1 cellular context compared by ENCODE assay signal in the genomic region with DNA sequence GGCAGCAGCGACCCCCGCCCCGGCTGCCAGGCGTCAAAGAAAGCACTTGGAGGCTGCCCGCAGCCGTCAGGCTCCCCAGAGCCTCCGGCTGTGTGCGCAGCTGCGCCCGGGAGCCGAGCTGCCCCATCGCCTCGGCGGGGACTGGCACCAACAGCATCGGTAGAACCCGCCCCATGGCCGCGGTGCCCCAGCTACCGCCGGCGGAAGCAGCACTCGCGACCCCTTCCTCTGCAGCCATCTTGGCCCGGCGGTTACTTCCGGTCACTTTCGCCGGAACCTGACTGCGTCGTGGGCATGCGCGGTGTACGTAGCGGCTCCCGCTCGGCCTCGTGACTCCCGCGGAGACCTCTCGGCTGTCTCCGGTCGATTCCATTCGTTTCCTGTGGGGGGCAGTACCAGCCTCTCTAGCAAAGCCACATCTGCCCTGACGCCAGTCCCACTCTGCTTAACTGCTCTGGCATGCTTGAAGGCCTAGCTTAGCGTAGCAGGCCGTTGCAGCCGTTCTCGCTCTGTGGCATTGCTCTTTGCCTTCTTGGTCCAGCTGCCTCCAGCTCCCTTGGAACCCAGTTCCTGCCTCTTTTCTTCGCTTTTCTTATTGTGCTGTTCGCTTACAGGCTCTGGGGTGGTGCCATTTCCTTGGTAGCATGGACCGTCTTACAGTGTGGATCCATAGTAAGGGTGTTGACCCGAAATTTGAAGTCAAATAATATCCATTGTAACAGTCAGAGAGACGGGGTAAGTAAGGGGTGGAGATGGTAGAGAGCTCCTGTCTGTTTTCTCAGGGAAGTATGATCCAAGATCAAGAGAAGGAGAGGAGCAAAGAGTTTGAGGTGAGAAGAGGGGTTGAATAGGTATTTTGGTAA.
A peak's percentile ranks its signal among the peaks of the same experiment; 100 is the strongest.
TF ChIP-seq lines count a peak whose summit lies in the region.

A gene with protein sequence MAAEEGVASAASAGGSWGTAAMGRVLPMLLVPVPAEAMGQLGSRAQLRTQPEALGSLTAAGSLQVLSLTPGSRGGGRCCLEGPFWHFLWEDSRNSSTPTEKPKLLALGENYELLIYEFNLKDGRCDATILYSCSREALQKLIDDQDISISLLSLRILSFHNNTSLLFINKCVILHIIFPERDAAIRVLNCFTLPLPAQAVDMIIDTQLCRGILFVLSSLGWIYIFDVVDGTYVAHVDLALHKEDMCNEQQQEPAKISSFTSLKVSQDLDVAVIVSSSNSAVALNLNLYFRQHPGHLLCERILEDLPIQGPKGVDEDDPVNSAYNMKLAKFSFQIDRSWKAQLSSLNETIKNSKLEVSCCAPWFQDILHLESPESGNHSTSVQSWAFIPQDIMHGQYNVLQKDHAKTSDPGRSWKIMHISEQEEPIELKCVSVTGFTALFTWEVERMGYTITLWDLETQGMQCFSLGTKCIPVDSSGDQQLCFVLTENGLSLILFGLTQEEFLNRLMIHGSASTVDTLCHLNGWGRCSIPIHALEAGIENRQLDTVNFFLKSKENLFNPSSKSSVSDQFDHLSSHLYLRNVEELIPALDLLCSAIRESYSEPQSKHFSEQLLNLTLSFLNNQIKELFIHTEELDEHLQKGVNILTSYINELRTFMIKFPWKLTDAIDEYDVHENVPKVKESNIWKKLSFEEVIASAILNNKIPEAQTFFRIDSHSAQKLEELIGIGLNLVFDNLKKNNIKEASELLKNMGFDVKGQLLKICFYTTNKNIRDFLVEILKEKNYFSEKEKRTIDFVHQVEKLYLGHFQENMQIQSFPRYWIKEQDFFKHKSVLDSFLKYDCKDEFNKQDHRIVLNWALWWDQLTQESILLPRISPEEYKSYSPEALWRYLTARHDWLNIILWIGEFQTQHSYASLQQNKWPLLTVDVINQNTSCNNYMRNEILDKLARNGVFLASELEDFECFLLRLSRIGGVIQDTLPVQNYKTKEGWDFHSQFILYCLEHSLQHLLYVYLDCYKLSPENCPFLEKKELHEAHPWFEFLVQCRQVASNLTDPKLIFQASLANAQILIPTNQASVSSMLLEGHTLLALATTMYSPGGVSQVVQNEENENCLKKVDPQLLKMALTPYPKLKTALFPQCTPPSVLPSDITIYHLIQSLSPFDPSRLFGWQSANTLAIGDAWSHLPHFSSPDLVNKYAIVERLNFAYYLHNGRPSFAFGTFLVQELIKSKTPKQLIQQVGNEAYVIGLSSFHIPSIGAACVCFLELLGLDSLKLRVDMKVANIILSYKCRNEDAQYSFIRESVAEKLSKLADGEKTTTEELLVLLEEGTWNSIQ (N-terminal part only) (minus strand): TSS at position 253 of the 863 bp plus-strand sequence. CDS start 15 bp downstream, at position 238.

TF ChIP-seq in GM12878, 131 proteins besides CTCF, POLR2A, EP300 and RAD21 (continued from another document and continues in another):
- TF ChIP-seq, protein P1, sequence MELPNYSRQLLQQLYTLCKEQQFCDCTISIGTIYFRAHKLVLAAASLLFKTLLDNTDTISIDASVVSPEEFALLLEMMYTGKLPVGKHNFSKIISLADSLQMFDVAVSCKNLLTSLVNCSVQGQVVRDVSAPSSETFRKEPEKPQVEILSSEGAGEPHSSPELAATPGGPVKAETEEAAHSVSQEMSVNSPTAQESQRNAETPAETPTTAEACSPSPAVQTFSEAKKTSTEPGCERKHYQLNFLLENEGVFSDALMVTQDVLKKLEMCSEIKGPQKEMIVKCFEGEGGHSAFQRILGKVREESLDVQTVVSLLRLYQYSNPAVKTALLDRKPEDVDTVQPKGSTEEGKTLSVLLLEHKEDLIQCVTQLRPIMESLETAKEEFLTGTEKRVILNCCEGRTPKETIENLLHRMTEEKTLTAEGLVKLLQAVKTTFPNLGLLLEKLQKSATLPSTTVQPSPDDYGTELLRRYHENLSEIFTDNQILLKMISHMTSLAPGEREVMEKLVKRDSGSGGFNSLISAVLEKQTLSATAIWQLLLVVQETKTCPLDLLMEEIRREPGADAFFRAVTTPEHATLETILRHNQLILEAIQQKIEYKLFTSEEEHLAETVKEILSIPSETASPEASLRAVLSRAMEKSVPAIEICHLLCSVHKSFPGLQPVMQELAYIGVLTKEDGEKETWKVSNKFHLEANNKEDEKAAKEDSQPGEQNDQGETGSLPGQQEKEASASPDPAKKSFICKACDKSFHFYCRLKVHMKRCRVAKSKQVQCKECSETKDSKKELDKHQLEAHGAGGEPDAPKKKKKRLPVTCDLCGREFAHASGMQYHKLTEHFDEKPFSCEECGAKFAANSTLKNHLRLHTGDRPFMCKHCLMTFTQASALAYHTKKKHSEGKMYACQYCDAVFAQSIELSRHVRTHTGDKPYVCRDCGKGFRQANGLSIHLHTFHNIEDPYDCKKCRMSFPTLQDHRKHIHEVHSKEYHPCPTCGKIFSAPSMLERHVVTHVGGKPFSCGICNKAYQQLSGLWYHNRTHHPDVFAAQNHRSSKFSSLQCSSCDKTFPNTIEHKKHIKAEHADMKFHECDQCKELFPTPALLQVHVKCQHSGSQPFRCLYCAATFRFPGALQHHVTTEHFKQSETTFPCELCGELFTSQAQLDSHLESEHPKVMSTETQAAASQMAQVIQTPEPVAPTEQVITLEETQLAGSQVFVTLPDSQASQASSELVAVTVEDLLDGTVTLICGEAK (IDR thresholded peaks at IDR 0.05; ENCODE audit: borderline replicate concordance), result peak; percentile 89
- TF ChIP-seq RCOR1 (conservative IDR thresholded peaks at IDR 0.05; ENCODE audit: low read depth, low read length), result no peak
- no peak; the same call in 1 of the 2 replicates for TF ChIP-seq SIN3A (IDR thresholded peaks at IDR 0.05; ENCODE audit: low read depth, low read length)
- TF ChIP-seq SPI1 (IDR thresholded peaks at IDR 0.05; ENCODE audit: borderline replicate concordance, insufficient read depth, low read depth, low read length), result peak; percentile 40; the same call in 1 of the 2 replicates
- TF ChIP-seq, protein P2, sequence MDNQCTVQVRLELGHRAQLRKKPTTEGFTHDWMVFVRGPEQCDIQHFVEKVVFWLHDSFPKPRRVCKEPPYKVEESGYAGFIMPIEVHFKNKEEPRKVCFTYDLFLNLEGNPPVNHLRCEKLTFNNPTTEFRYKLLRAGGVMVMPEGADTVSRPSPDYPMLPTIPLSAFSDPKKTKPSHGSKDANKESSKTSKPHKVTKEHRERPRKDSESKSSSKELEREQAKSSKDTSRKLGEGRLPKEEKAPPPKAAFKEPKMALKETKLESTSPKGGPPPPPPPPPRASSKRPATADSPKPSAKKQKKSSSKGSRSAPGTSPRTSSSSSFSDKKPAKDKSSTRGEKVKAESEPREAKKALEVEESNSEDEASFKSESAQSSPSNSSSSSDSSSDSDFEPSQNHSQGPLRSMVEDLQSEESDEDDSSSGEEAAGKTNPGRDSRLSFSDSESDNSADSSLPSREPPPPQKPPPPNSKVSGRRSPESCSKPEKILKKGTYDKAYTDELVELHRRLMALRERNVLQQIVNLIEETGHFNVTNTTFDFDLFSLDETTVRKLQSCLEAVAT (IDR thresholded peaks at IDR 0.05), result peak; percentile 68; the same call in 1 of the 2 replicates
- TF ChIP-seq EZH2 (IDR thresholded peaks at IDR 0.05; ENCODE audit: borderline replicate concordance, control insufficient read depth, low read depth, low read length), result no peak
- TF ChIP-seq BCL11A (IDR thresholded peaks at IDR 0.05; ENCODE audit: low read depth, low read length), result no peak
- TF ChIP-seq, protein P3, sequence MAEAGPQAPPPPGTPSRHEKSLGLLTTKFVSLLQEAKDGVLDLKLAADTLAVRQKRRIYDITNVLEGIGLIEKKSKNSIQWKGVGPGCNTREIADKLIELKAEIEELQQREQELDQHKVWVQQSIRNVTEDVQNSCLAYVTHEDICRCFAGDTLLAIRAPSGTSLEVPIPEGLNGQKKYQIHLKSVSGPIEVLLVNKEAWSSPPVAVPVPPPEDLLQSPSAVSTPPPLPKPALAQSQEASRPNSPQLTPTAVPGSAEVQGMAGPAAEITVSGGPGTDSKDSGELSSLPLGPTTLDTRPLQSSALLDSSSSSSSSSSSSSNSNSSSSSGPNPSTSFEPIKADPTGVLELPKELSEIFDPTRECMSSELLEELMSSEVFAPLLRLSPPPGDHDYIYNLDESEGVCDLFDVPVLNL (IDR thresholded peaks at IDR 0.05; ENCODE audit: low read depth, low read length), result peak; percentile 53; the same call in 1 of the 2 replicates
- TF ChIP-seq CBFB (IDR thresholded peaks at IDR 0.05; ENCODE audit: low read depth), result 0 out of 2 replicates have a peak, but pooled peaks have one; percentile 64
- peak; percentile 34; the same call in 1 of the 2 replicates for TF ChIP-seq SMAD5 (IDR thresholded peaks at IDR 0.05; ENCODE audit: low read depth)
- peak; percentile 56 for TF ChIP-seq HCFC1 (IDR thresholded peaks at IDR 0.05; ENCODE audit: low read length)
- TF ChIP-seq POU2F2 (IDR thresholded peaks at IDR 0.05; ENCODE audit: borderline replicate concordance, low read depth, low read length), result peak; percentile 56; the same call in 1 of the 3 replicates
- no peak for TF ChIP-seq NR2C2 (IDR thresholded peaks at IDR 0.05; ENCODE audit: borderline replicate concordance, control insufficient read depth, insufficient read length, low read depth)
- TF ChIP-seq TARDBP (IDR thresholded peaks at IDR 0.05; ENCODE audit: borderline replicate concordance), result peak; percentile 74
- TF ChIP-seq POLR2AphosphoS5 (IDR thresholded peaks at IDR 0.05; ENCODE audit: low read length), result peak; percentile 97
- TF ChIP-seq SREBF2 (IDR thresholded peaks at IDR 0.05; ENCODE audit: low read length), result no peak
- TF ChIP-seq SP1 (IDR thresholded peaks at IDR 0.05; ENCODE audit: low read depth, low read length), result peak; percentile 8
- TF ChIP-seq IKZF2 (IDR thresholded peaks at IDR 0.05), result no peak; a peak in 1 of 4 replicates
- TF ChIP-seq, protein P4, sequence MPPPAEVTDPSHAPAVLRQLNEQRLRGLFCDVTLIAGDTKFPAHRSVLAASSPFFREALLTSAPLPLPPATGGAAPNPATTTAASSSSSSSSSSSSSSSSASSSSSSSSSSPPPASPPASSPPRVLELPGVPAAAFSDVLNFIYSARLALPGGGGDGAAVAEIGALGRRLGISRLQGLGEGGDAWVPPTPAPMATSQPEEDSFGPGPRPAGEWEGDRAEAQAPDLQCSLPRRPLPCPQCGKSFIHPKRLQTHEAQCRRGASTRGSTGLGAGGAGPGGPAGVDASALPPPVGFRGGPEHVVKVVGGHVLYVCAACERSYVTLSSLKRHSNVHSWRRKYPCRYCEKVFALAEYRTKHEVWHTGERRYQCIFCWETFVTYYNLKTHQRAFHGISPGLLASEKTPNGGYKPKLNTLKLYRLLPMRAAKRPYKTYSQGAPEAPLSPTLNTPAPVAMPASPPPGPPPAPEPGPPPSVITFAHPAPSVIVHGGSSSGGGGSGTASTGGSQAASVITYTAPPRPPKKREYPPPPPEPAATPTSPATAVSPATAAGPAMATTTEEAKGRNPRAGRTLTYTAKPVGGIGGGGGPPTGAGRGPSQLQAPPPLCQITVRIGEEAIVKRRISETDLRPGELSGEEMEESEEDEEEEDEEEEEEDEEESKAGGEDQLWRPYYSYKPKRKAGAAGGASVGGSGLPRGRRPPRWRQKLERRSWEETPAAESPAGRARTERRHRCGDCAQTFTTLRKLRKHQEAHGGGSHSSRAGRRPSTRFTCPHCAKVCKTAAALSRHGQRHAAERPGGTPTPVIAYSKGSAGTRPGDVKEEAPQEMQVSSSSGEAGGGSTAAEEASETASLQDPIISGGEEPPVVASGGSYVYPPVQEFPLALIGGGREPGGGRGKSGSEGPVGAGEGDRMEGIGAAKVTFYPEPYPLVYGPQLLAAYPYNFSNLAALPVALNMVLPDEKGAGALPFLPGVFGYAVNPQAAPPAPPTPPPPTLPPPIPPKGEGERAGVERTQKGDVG (CRISPR knock-in tag; IDR thresholded peaks at IDR 0.05), result no peak
- peak; percentile 69 for TF ChIP-seq KLF5 (IDR thresholded peaks at IDR 0.05; ENCODE audit: partially characterized antibody)
- TF ChIP-seq SIX5 (IDR thresholded peaks at IDR 0.05; ENCODE audit: low read depth, low read length, severe bottlenecking), result peak; percentile 15
- TF ChIP-seq, protein P5, sequence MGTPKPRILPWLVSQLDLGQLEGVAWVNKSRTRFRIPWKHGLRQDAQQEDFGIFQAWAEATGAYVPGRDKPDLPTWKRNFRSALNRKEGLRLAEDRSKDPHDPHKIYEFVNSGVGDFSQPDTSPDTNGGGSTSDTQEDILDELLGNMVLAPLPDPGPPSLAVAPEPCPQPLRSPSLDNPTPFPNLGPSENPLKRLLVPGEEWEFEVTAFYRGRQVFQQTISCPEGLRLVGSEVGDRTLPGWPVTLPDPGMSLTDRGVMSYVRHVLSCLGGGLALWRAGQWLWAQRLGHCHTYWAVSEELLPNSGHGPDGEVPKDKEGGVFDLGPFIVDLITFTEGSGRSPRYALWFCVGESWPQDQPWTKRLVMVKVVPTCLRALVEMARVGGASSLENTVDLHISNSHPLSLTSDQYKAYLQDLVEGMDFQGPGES (IDR thresholded peaks at IDR 0.05), result 0 out of 2 replicates have a peak, but pooled peaks have one; percentile 16
- TF ChIP-seq HDAC6 (IDR thresholded peaks at IDR 0.05; ENCODE audit: unreplicated experiment), result peak; percentile 10
- TF ChIP-seq SMC3 (IDR thresholded peaks at IDR 0.05; ENCODE audit: borderline replicate concordance, low read length), result peak; percentile 92
- no peak for TF ChIP-seq SUPT20H (IDR thresholded peaks at IDR 0.05; ENCODE audit: borderline replicate concordance, control insufficient read depth, low read depth, low read length)
- TF ChIP-seq, protein P6, sequence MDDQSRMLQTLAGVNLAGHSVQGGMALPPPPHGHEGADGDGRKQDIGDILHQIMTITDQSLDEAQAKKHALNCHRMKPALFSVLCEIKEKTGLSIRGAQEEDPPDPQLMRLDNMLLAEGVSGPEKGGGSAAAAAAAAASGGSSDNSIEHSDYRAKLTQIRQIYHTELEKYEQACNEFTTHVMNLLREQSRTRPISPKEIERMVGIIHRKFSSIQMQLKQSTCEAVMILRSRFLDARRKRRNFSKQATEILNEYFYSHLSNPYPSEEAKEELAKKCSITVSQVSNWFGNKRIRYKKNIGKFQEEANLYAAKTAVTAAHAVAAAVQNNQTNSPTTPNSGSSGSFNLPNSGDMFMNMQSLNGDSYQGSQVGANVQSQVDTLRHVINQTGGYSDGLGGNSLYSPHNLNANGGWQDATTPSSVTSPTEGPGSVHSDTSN (IDR thresholded peaks at IDR 0.05; ENCODE audit: insufficient replicate concordance, low read depth, low read length), result no peak
- TF ChIP-seq MTA2 (IDR thresholded peaks at IDR 0.05; ENCODE audit: low read depth), result no peak
- TF ChIP-seq, protein P7, sequence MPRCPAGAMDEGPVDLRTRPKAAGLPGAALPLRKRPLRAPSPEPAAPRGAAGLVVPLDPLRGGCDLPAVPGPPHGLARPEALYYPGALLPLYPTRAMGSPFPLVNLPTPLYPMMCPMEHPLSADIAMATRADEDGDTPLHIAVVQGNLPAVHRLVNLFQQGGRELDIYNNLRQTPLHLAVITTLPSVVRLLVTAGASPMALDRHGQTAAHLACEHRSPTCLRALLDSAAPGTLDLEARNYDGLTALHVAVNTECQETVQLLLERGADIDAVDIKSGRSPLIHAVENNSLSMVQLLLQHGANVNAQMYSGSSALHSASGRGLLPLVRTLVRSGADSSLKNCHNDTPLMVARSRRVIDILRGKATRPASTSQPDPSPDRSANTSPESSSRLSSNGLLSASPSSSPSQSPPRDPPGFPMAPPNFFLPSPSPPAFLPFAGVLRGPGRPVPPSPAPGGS (IDR thresholded peaks at IDR 0.05; ENCODE audit: borderline replicate concordance, insufficient read depth, low read depth, low read length, poor library complexity, severe bottlenecking), result no peak
- no peak; the same call in 1 of the 2 replicates for TF ChIP-seq EED (IDR thresholded peaks at IDR 0.05; ENCODE audit: low read depth)
- TF ChIP-seq NFXL1 (IDR thresholded peaks at IDR 0.05; ENCODE audit: borderline replicate concordance), result no peak
- TF ChIP-seq YBX1 (IDR thresholded peaks at IDR 0.05), result no peak
- TF ChIP-seq RB1 (IDR thresholded peaks at IDR 0.05; ENCODE audit: borderline replicate concordance), result 0 out of 2 replicates have a peak, but pooled peaks have one; percentile 37
- peak; percentile 75; the same call in 1 of the 2 replicates for TF ChIP-seq ZBED1 (IDR thresholded peaks at IDR 0.05; ENCODE audit: borderline replicate concordance)
